ENCODE assay signal across 13 cellular contexts in genomic region chr14:104657114-104657524, GRCh38. TPM values are rescaled to one million over a fixed set of nuclear protein-coding genes. Genes with fewer than 3 reads are reported as not detected.
DNase-seq lines count a peak whose midpoint lies in the region; ATAC-seq and TF ChIP-seq lines count a peak whose summit lies in the region.
"Had no signal": no experiment of that assay in that cellular context is flagged by ENCODE, and none has a peak within 500 bp of the region (broad histone marks: within the 10 kb centered on the region; RNA-seq: fewer than 3 reads in every experiment).

No MANE protein-coding gene starts in this region.

- peak overlapping the region in 1 of 8 donors; percentile 44 for H3K4me3 ChIP-seq in spleen
- H3K4me3 ChIP-seq: lower lobe of right lung, thoracic aorta had no signal

- no peaks in the 10 kb centered on the region for H3K36me3 ChIP-seq in spleen
- H3K36me3 ChIP-seq: lower lobe of right lung, thoracic aorta, WERI-Rb-1 had no signal

- DNase-seq in NCI-H1694 (lab: John Stamatoyannopoulos, UW) (peak; percentile 28), NCI-H1694 treated with DMSO at 0.1 percent for 48 hours (lab: John Stamatoyannopoulos, UW) (no peak), caudate nucleus (lab: John Stamatoyannopoulos, UW) (peak in 48 of 61 donors; percentile 24 to 95 (median 68)), spleen (peak; percentile 92), middle frontal gyrus (ENCODE audit: extremely low spot score, low spot score) (no peak), midbrain (lab: John Stamatoyannopoulos, UW) (no peak), HuH-7.5 (ENCODE audit: low spot score) (no peak)
- DNase-seq: lower lobe of right lung, NCI-H226 had no signal

- peaks cover 0 to 18% (median 5%) of the 10 kb centered on the region in 7 donors for H3K27me3 ChIP-seq in spleen (replicated peaks in 1 of 7)

- TF ChIP-seq POLR2A in spleen (IDR thresholded peaks at IDR 0.05) = peak in 1 of 3 donors; percentile 11

- H3K27ac ChIP-seq in caudate nucleus (ENCODE audit: low read depth, low read length) (peak overlapping the region; percentile 70), spleen (peak overlapping the region; percentile 41 to 93 (median 80))
- H3K27ac ChIP-seq: lower lobe of right lung, thoracic aorta, WERI-Rb-1 had no signal

- H3K4me1 ChIP-seq in spleen = peaks cover 12 to 65% (median 57%) of the 10 kb centered on the region in 6 donors

- TF ChIP-seq CTCF in spleen (IDR thresholded peaks at IDR 0.05 in 8 of 11, conservative IDR thresholded peaks at IDR 0.05 in 3 of 11) = no peak

- 11 to 43% (median 33%) methylated on average over 2 to 8 of the region's 8 CpGs for WGBS in spleen, 5 donors

- peak; percentile 39 for ATAC-seq in HG03571 (IDR thresholded peaks at IDR 0.05; ENCODE audit: unreplicated experiment)

- peaks cover 0 to 21% (median 9%) of the 10 kb centered on the region in 8 donors for H3K9me3 ChIP-seq in spleen
- H3K9me3 ChIP-seq: lower lobe of right lung, thoracic aorta had no signal

- intact Hi-C loops in spleen (cut with DNase I; ENCODE audit: low total_unique reads) = no loop called here

RNA-seq across cellular contexts. Expression of gene INF2, which starts 32.3 kb away (rescaled TPM):
- 100 to 1,000 TPM in 3 of 7 donors, 10 to 100 TPM in 4; 66.9 to 110 (median 96.4) TPM for total RNA-seq in spleen
- 100 to 1,000 TPM in 2 of 3 donors, 10 to 100 TPM in 1; 56.6 to 120 (median 102) TPM for polyA plus RNA-seq in spleen

RNA-seq across cellular contexts. Expression of gene TMEM179, which starts 52.5 kb away (rescaled TPM):
- not detected for total RNA-seq in spleen
- under 1 TPM in 1 of 3 donors, not detected in 2; 0.08 TPM for polyA plus RNA-seq in spleen
- total RNA-seq: epithelial cell of proximal tubule, lower lobe of right lung, thoracic aorta had no signal

Comparison
In these comparisons a context has a peak if more than half of its experiments do, and no peak if none do; other contexts are left out.
1. DNase-seq: peak in NCI-H1694 (single experiment), caudate nucleus (48 of 61) and spleen (single experiment); none in NCI-H1694 treated with DMSO at 0.1 percent for 48 hours (single experiment), middle frontal gyrus (single experiment), midbrain (single experiment) and HuH-7.5 (single experiment).